ENCODE assay signal across 8 cellular contexts in the genomic region with DNA sequence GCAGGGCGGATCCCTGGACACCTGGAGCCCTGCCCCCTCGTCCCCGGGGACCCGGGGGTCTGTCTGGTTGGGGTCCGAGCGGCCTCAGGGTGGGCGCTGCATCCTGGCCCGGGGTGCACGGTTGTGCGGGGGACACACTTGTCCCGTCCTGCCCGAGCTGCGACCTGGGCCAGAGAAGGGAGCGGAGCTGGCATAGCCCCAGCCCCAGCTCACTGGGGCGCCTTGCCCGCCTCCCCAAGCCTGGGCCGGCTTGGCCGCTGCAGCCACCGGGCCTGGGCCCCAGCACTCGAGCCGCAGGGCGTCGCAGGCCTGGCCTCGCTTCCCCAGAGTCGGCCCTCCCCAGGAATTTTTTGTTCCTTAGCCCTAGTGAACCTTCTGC. TPM values are rescaled to one million over a fixed set of nuclear protein-coding genes. Genes with fewer than 3 reads are reported as not detected.
DNase-seq lines count a peak whose midpoint lies in the region; ATAC-seq and TF ChIP-seq lines count a peak whose summit lies in the region.
"Had no signal": no experiment of that assay in that cellular context is flagged by ENCODE, and none has a peak within 500 bp of the region (broad histone marks: within the 10 kb centered on the region; RNA-seq: fewer than 3 reads in every experiment).

No MANE protein-coding gene starts in this region.

- H3K27ac ChIP-seq in endodermal cell (ENCODE audit: low read depth, low read length) (no peak overlapping the region), mesendoderm (ENCODE audit: low read depth, low read length) (no peak overlapping the region), urinary bladder (ENCODE audit: low read depth) (no peak overlapping the region)

- no peaks in the 10 kb centered on the region for H3K27me3 ChIP-seq in endodermal cell (ENCODE audit: control insufficient read depth, insufficient read depth, low read length, poor library complexity, severe bottlenecking)
- no peaks in the 10 kb centered on the region for H3K27me3 ChIP-seq in mesendoderm (ENCODE audit: insufficient read depth, low read length, poor library complexity)

- H3K36me3 Mint-ChIP-seq in endodermal cell (ENCODE audit: low read depth) = peaks cover 29% of the 10 kb centered on the region

- H3K4me2 ChIP-seq in mesendoderm (ENCODE audit: low read length) = peak overlapping the region; percentile 79

- no peak overlapping the region for H3K23ac ChIP-seq in mesendoderm (ENCODE audit: low read length)

- no peak overlapping the region for H2BK5ac ChIP-seq in mesendoderm (ENCODE audit: low read length)

- H3K4ac ChIP-seq in mesendoderm (ENCODE audit: low read depth, low read length) = no peak overlapping the region

- H3K4me1 Mint-ChIP-seq in endodermal cell = peaks cover 2% of the 10 kb centered on the region

- DNase-seq in LNCaP clone FGC (ENCODE audit: low read depth) (no peak), endodermal cell (no peak), mesendoderm (no peak)
- DNase-seq in activated CD8-positive, alpha-beta memory T cell treated with anti-CD3 and anti-CD28 coated beads for 24 hours = no peak

- peak overlapping the region; percentile 93 for H3K56ac ChIP-seq in mesendoderm (ENCODE audit: low read length)

- H3K18ac ChIP-seq in mesendoderm (ENCODE audit: low read length) = peak overlapping the region; percentile 31

- no peaks in the 10 kb centered on the region for H3K79me1 ChIP-seq in mesendoderm (ENCODE audit: low read length)

- H3K9ac ChIP-seq in endodermal cell (ENCODE audit: extremely low read depth, low read length, poor library complexity, severe bottlenecking) = no peak overlapping the region
- H3K9ac ChIP-seq in mesendoderm (ENCODE audit: low read length) = peak overlapping the region; percentile 80

- 70 to 92% methylated on average over 13 to 25 of the region's 25 CpGs for WGBS in endodermal cell (ENCODE audit: insufficient coverage in 1 of 2, insufficient read length in 1 of 2), 2 experiments
- WGBS in mesendoderm (ENCODE audit: extremely low coverage, insufficient coverage, low lambda C conversion rate) = no CpG with 5 or more reads among the region's 25 CpGs
- WGBS in urinary bladder = 6% methylated on average over 25 of the region's 25 CpGs

- H4K8ac ChIP-seq in mesendoderm (ENCODE audit: low read depth, low read length) = no peak overlapping the region

- H2BK15ac ChIP-seq in mesendoderm (replicated peaks; ENCODE audit: low read depth) = no peak overlapping the region

- peak overlapping the region; percentile 32 for H3K4me3 Mint-ChIP-seq in endodermal cell

- peaks cover 3% of the 10 kb centered on the region for H3K9me3 Mint-ChIP-seq in endodermal cell
- H3K9me3 Mint-ChIP-seq: T-helper 1 cell treated with Interleukin-12 subunit alpha and Interleukin-12 subunit beta and Interleukin-4 antibody, amounts not matched to agents 30 μg/mL and 1 μg/mL, for 36 hours had no signal

- no peak overlapping the region for H2AK5ac ChIP-seq in mesendoderm (ENCODE audit: low read length)

- no peaks in the 10 kb centered on the region for H3K9me3 ChIP-seq in endodermal cell (ENCODE audit: control insufficient read depth, low read length)

- H3K27ac Mint-ChIP-seq in endodermal cell = no peak overlapping the region
- H3K27ac Mint-ChIP-seq: T-helper 1 cell treated with Interleukin-12 subunit alpha and Interleukin-12 subunit beta and Interleukin-4 antibody, amounts not matched to agents 30 μg/mL and 1 μg/mL, for 36 hours had no signal

- H3K79me2 ChIP-seq in mesendoderm (ENCODE audit: control insufficient read depth, insufficient read depth, low read length) = no peaks in the 10 kb centered on the region

- H4K5ac ChIP-seq in mesendoderm (ENCODE audit: low read length) = no peak overlapping the region

- H3K36me3 ChIP-seq in endodermal cell (ENCODE audit: control insufficient read depth, insufficient read depth, low read length) = peaks cover 13% of the 10 kb centered on the region
- H3K36me3 ChIP-seq in mesendoderm (ENCODE audit: control insufficient read depth, insufficient read depth, low read length) = no peaks in the 10 kb centered on the region
- H3K36me3 ChIP-seq in urinary bladder (ENCODE audit: insufficient read depth) = no peaks in the 10 kb centered on the region

- ATAC-seq in HG02840 (IDR thresholded peaks at IDR 0.05; ENCODE audit: low FRiP score, unreplicated experiment) = no peak
- ATAC-seq in HG03457 (IDR thresholded peaks at IDR 0.05; ENCODE audit: unreplicated experiment) = no peak

- H2BK120ac ChIP-seq in mesendoderm (ENCODE audit: low read depth, low read length) = no peak overlapping the region

- no peaks in the 10 kb centered on the region for H3K4me1 ChIP-seq in endodermal cell (ENCODE audit: control insufficient read depth, insufficient read depth, low read length)
- H3K4me1 ChIP-seq in mesendoderm (ENCODE audit: control insufficient read depth, low read depth, low read length) = no peaks in the 10 kb centered on the region
- H3K4me1 ChIP-seq in urinary bladder (ENCODE audit: insufficient read depth) = no peaks in the 10 kb centered on the region

- TF ChIP-seq CTCF in LNCaP clone FGC (IDR thresholded peaks at IDR 0.05; ENCODE audit: control insufficient read depth, extremely low read depth, insufficient read depth) (no peak), endodermal cell (conservative IDR thresholded peaks at IDR 0.05) (no peak)

- peak overlapping the region; percentile 55 for H3K4me3 ChIP-seq in LNCaP clone FGC (ENCODE audit: low read depth, low read length)
- no peak overlapping the region for H3K4me3 ChIP-seq in endodermal cell (ENCODE audit: low read length)
- H3K4me3 ChIP-seq in mesendoderm (ENCODE audit: low read length) = no peak overlapping the region
- peak overlapping the region; percentile 47 for H3K4me3 ChIP-seq in urinary bladder (ENCODE audit: low read depth, low read length)

- H3K27me3 Mint-ChIP-seq in endodermal cell (ENCODE audit: insufficient read depth) = peaks cover 8% of the 10 kb centered on the region

RNA-seq across cellular contexts. Expression of a gene that starts 54.5 kb away (rescaled TPM):
- total RNA-seq in endodermal cell = 100 to 1,000 TPM; 119 to 123 TPM
- 117 TPM for polyA plus RNA-seq in endodermal cell (2013, experiment 1 of 2)
- polyA plus RNA-seq in endodermal cell (2013, experiment 2 of 2) = 109 TPM
- 226 TPM for polyA plus RNA-seq in mesendoderm (2013, experiment 1 of 2)
- polyA plus RNA-seq in mesendoderm (2013, experiment 2 of 2) = 225 TPM
- total RNA-seq in urinary bladder = 64.1 TPM
- polyA plus RNA-seq in urinary bladder = 51.0 TPM

Comparison
In these comparisons a context has a peak if more than half of its experiments do, and no peak if none do; other contexts are left out.
1. H3K4me3 ChIP-seq: peak in LNCaP clone FGC (single experiment) and urinary bladder (single experiment); none in endodermal cell (single experiment) and mesendoderm (single experiment).